ENCODE assay signal across 1 cellular context in genomic region chr4:54602175-54602574, GRCh38.
TF ChIP-seq lines count a peak whose summit lies in the region.

No MANE protein-coding gene starts in this region.

TF ChIP-seq in HEK293, 187 proteins besides CTCF, POLR2A, EP300 and RAD21 (continued from another document):
- 0 out of 2 replicates have a peak, but pooled peaks have one; percentile 26 for TF ChIP-seq ZNF580 (tag by site-specific recombination; IDR thresholded peaks at IDR 0.05)
TF ChIP-seq in HEK293: peak in this region for 15; not testable (repeated sequence) for 172.
